19 cellular contexts compared by ENCODE assay signal in genomic region chr2:172807011-172807410, GRCh38.
A peak's percentile ranks its signal among the peaks of the same experiment; 100 is the strongest.
DNase-seq lines count a peak whose midpoint lies in the region; FAIRE-seq and TF ChIP-seq lines count a peak whose summit lies in the region.
"Had no signal": no experiment of that assay in that cellular context is flagged by ENCODE, and none has a peak within 500 bp of the region (broad histone marks: within the 10 kb centered on the region; RNA-seq: fewer than 3 reads in every experiment).

No MANE protein-coding gene starts in this region.

- no peaks in the 10 kb centered on the region for H3K4me1 Mint-ChIP-seq in astrocyte (ENCODE audit: low read depth, unreplicated experiment)
- H3K4me1 Mint-ChIP-seq in CD4-positive, alpha-beta memory T cell: no peaks in the 10 kb centered on the region
- H3K4me1 Mint-ChIP-seq: activated CD4-positive, alpha-beta T cell treated with anti-CD3 and anti-CD28 coated beads for 36 hours had no signal

- H3K27me3 Mint-ChIP-seq in astrocyte (ENCODE audit: low read depth, unreplicated experiment): peaks cover 16% of the 10 kb centered on the region
- H3K27me3 Mint-ChIP-seq in CD4-positive, alpha-beta memory T cell: peaks cover 4 to 7% of the 10 kb centered on the region in 2 donors
- H3K27me3 Mint-ChIP-seq: progenitor cell of endocrine pancreas had no signal

- no peak overlapping the region for H3K4me3 Mint-ChIP-seq in astrocyte (ENCODE audit: unreplicated experiment)
- no peak overlapping the region for H3K4me3 Mint-ChIP-seq in CD4-positive, alpha-beta memory T cell
- H3K4me3 Mint-ChIP-seq: activated CD4-positive, alpha-beta T cell treated with anti-CD3 and anti-CD28 coated beads for 36 hours; activated naive CD4-positive, alpha-beta T cell treated with anti-CD3 and anti-CD28 coated beads for 36 hours; stimulated activated naive CD8-positive, alpha-beta T cell treated with anti-CD3 and anti-CD28 coated beads, Interleukin-15, Interleukin-2, amounts not matched to agents 100 ng/mL and 50 ng/mL, for 24 hours had no signal

- H3K4me3 ChIP-seq in astrocyte (ENCODE audit: insufficient read depth, low read depth, low read length): no peak overlapping the region
- no peak overlapping the region for H3K4me3 ChIP-seq in smooth muscle cell
- H3K4me3 ChIP-seq in CD4-positive, alpha-beta memory T cell (ENCODE audit: low read length in 2 of 2): no peak overlapping the region
- H3K4me3 ChIP-seq: left ventricle myocardium inferior had no signal

- peaks cover 3% of the 10 kb centered on the region for H3K9me3 ChIP-seq in astrocyte (ENCODE audit: insufficient read depth, low read depth, low read length)
- H3K9me3 ChIP-seq in smooth muscle cell (replicated peaks; ENCODE audit: low read depth): no peaks in the 10 kb centered on the region
- no peaks in the 10 kb centered on the region for H3K9me3 ChIP-seq in CD4-positive, alpha-beta memory T cell (ENCODE audit: control insufficient read depth in 1 of 2, low read length in 2 of 2)

- peak; percentile 31 for DNase-seq in DMS79 treated with DMSO at 0.1 percent for 48 hours (lab: John Stamatoyannopoulos, UW)
- no peak for DNase-seq in DMS79 (lab: John Stamatoyannopoulos, UW)
- no peak for DNase-seq in astrocyte (ENCODE audit: low read depth)
- DNase-seq in left kidney (ENCODE audit: low read depth, low spot score): peak; percentile 48
- DNase-seq in smooth muscle cell (lab: John Stamatoyannopoulos, UW; ENCODE audit: unreplicated experiment): no peak
- no peak for DNase-seq in activated CD4-positive, alpha-beta T cell treated with anti-CD3 and anti-CD28 coated beads for 48 hours
- DNase-seq in CD4-positive, alpha-beta memory T cell: no peak
- DNase-seq in ACHN: no peak
- DNase-seq: activated CD4-positive, alpha-beta T cell treated with anti-CD3 and anti-CD28 coated beads for 36 hours; activated T-cell treated with anti-CD3 and anti-CD28 coated beads for 4 hours; effector CD4-positive, alpha-beta T cell; left ventricle myocardium inferior; Right ventricle myocardium superior had no signal

- H3F3A ChIP-seq in smooth muscle cell (ENCODE audit: low read depth): no peaks in the 10 kb centered on the region

- H3K9me3 Mint-ChIP-seq in astrocyte (ENCODE audit: unreplicated experiment): peaks cover 12% of the 10 kb centered on the region
- H3K9me3 Mint-ChIP-seq in CD4-positive, alpha-beta memory T cell: peaks cover 3 to 24% (median 14%) of the 10 kb centered on the region in 8 donors

- H3K36me3 Mint-ChIP-seq in astrocyte (ENCODE audit: low read depth, unreplicated experiment): no peaks in the 10 kb centered on the region
- no peaks in the 10 kb centered on the region for H3K36me3 Mint-ChIP-seq in CD4-positive, alpha-beta memory T cell

- TF ChIP-seq CTCF in astrocyte (IDR thresholded peaks at IDR 0.05; ENCODE audit: insufficient read depth, low read depth, low read length): no peak
- TF ChIP-seq CTCF in smooth muscle cell (IDR thresholded peaks at IDR 0.05; ENCODE audit: borderline replicate concordance, insufficient read depth, poor library complexity, severe bottlenecking): no peak

- H3K36me3 ChIP-seq in astrocyte (ENCODE audit: insufficient read depth, low read length) (no peaks in the 10 kb centered on the region), smooth muscle cell (ENCODE audit: low read depth) (no peaks in the 10 kb centered on the region)
- H3K36me3 ChIP-seq in CD4-positive, alpha-beta memory T cell (ENCODE audit: insufficient read depth, low read length): no peaks in the 10 kb centered on the region

- H3K79me2 ChIP-seq in astrocyte (ENCODE audit: insufficient read depth, low read length): no peaks in the 10 kb centered on the region
- H3K79me2 ChIP-seq in smooth muscle cell (ENCODE audit: low read depth): no peaks in the 10 kb centered on the region

- 79% methylated on average over 5 of the region's 5 CpGs for WGBS in smooth muscle cell (ENCODE audit: low lambda C conversion rate)

- peak overlapping the region; percentile 0 for H3K4me2 ChIP-seq in astrocyte (ENCODE audit: low read length)
- H3K4me2 ChIP-seq in smooth muscle cell: no peak overlapping the region

- POLR2A ChIA-PET in CD4-positive, alpha-beta memory T cell (lab: Charles Lee; ENCODE audit: partially characterized antibody): no interaction called here

- H3K27ac ChIP-seq in astrocyte (ENCODE audit: low read depth, low read length): no peak overlapping the region
- H3K27ac ChIP-seq in smooth muscle cell (ENCODE audit: low read depth): no peak overlapping the region
- H3K27ac ChIP-seq in CD4-positive, alpha-beta memory T cell (ENCODE audit: low read depth, low read length): no peak overlapping the region
- H3K27ac ChIP-seq: 22Rv1, C4-2B, left ventricle myocardium inferior had no signal

- intact Hi-C loops in CD4-positive, alpha-beta memory T cell (cut with micrococcal nuclease): loop anchor here (10.0 kb wide), 1 partner anchor 1538 kb away; no protein-coding TSS in a partner anchor

- peak overlapping the region; percentile 65 for H2AFZ ChIP-seq in astrocyte (ENCODE audit: low read depth, low read length)
- H2AFZ ChIP-seq in smooth muscle cell (ENCODE audit: low read depth): peak overlapping the region; percentile 19

- CTCF ChIA-PET in CD4-positive, alpha-beta memory T cell (lab: Charles Lee; ENCODE audit: partially characterized antibody): interaction anchor here (1.3 to 3.4 kb wide), 3 partner anchors 22 to 129 kb away, joined by 3 to 21 read pairs (median 5); no protein-coding TSS in a partner anchor

- H4K20me1 ChIP-seq in astrocyte (ENCODE audit: insufficient read depth, low read length) (no peaks in the 10 kb centered on the region), smooth muscle cell (ENCODE audit: low read depth) (no peaks in the 10 kb centered on the region)

- no peaks in the 10 kb centered on the region for H3K27me3 ChIP-seq in astrocyte (ENCODE audit: insufficient read depth, low read length)
- H3K27me3 ChIP-seq in smooth muscle cell (ENCODE audit: low read depth): no peaks in the 10 kb centered on the region
- no peaks in the 10 kb centered on the region for H3K27me3 ChIP-seq in CD4-positive, alpha-beta memory T cell (ENCODE audit: insufficient read depth, low read length)

- H3K4me1 ChIP-seq in astrocyte (ENCODE audit: insufficient read depth, low read length) (no peaks in the 10 kb centered on the region), smooth muscle cell (ENCODE audit: low read depth) (no peaks in the 10 kb centered on the region)
- no peaks in the 10 kb centered on the region for H3K4me1 ChIP-seq in CD4-positive, alpha-beta memory T cell (ENCODE audit: insufficient read depth, low read length)

- H3K27ac Mint-ChIP-seq in astrocyte (ENCODE audit: unreplicated experiment): no peak overlapping the region
- no peak overlapping the region for H3K27ac Mint-ChIP-seq in CD4-positive, alpha-beta memory T cell
- H3K27ac Mint-ChIP-seq: activated CD4-positive, alpha-beta T cell treated with anti-CD3 and anti-CD28 coated beads for 36 hours; activated naive CD4-positive, alpha-beta T cell treated with anti-CD3 and anti-CD28 coated beads for 36 hours; progenitor cell of endocrine pancreas; stimulated activated naive CD8-positive, alpha-beta T cell treated with anti-CD3 and anti-CD28 coated beads, Interleukin-15, Interleukin-2, amounts not matched to agents 100 ng/mL and 50 ng/mL, for 24 hours had no signal

- H3K9ac ChIP-seq in astrocyte (ENCODE audit: low read length): peak overlapping the region; percentile 5
- H3K9ac ChIP-seq in smooth muscle cell (ENCODE audit: low read depth): no peak overlapping the region

- in situ Hi-C loops in ACHN (cut with HindIII; ENCODE audit: low pct_ligation_motif_present, low pct_unique_long_range_greater_than_20kb, low sequenced_read_pairs): no loop called here

- FAIRE-seq in astrocyte (lab: Jason Lieb, UNC): no peak
- FAIRE-seq: bronchial epithelial cell had no signal

Comparison
In these comparisons a context has a peak if more than half of its experiments do, and no peak if none do; other contexts are left out.
1. DNase-seq: peak in DMS79 treated with DMSO at 0.1 percent for 48 hours (single experiment) and left kidney (single experiment); none in DMS79 (single experiment), astrocyte (single experiment), smooth muscle cell (single experiment), activated CD4-positive, alpha-beta T cell treated with anti-CD3 and anti-CD28 coated beads for 48 hours (single experiment), CD4-positive, alpha-beta memory T cell (0 of 5) and ACHN (single experiment).